Comparison of ENCODE assay signal across 8 cellular contexts in the genomic region with DNA sequence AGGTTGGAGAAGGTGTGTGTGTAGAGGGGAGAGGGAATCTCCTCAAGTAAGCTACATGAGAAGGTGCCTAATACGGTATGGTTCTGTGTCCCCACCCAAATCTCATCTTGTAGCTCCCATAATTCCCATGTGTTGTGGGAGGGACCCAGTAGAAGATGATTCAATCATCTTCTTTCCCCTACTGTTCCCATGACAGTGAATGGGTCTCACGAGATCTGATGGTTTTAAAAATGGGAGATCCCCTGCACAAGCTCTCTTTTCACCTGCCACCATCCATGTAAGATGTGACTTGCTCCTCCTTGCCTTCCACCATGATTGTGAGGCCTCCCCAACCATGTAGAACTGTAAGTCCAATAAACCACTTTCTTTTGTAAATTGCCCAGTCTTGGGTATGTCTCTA.
A peak's percentile ranks its signal among the peaks of the same experiment; 100 is the strongest.
DNase-seq lines count a peak whose midpoint lies in the region; ATAC-seq, FAIRE-seq and TF ChIP-seq lines count a peak whose summit lies in the region.
"Not testable (repeated sequence)": the region's sequence is repeated elsewhere in the genome, so short reads cannot be mapped to it uniquely, and the experiment has no call there.

No MANE protein-coding gene starts in this region.

- DNase-seq in Calu3; PC-3; astrocyte (ENCODE audit: low read depth); breast epithelium (ENCODE audit: low spot score in 2 of 2); epithelial cell of prostate (ENCODE audit: low read depth, low spot score); left ventricle myocardium inferior; osteocyte (ENCODE audit: extremely low spot score, unreplicated experiment); urothelium cell line (ENCODE audit: low spot score): not testable (repeated sequence)

- POLR2A ChIA-PET in PC-3 (lab: Charles Lee; ENCODE audit: unreplicated experiment): not testable (repeated sequence)

- not testable (repeated sequence) for TF ChIP-seq CTCF in Calu3 (IDR thresholded peaks at IDR 0.05; ENCODE audit: unreplicated experiment); PC-3 (conservative IDR thresholded peaks at IDR 0.05; ENCODE audit: low read depth, low read length); astrocyte (IDR thresholded peaks at IDR 0.05; ENCODE audit: insufficient read depth, low read depth, low read length); breast epithelium (IDR thresholded peaks at IDR 0.05); left ventricle myocardium inferior (IDR thresholded peaks at IDR 0.05; ENCODE audit: borderline replicate concordance); osteocyte (IDR thresholded peaks at IDR 0.05)

- H3K9ac ChIP-seq in PC-3 (ENCODE audit: low read length): peak overlapping the region; percentile 26; the same call in 1 of the 2 replicates
- H3K9ac ChIP-seq in astrocyte (ENCODE audit: low read length): not testable (repeated sequence)

- H4K20me1 ChIP-seq in PC-3 (ENCODE audit: low read length); astrocyte (ENCODE audit: insufficient read depth, low read length): not testable (repeated sequence)

- not testable (repeated sequence) for H2AFZ ChIP-seq in PC-3 (ENCODE audit: low read length)
- H2AFZ ChIP-seq in astrocyte (ENCODE audit: low read depth, low read length): peak overlapping the region; percentile 24

- not testable (repeated sequence) for H3K27me3 ChIP-seq in PC-3 (ENCODE audit: low read length); astrocyte (ENCODE audit: insufficient read depth, low read length); breast epithelium; left ventricle myocardium inferior (ENCODE audit: low read depth)

- not testable (repeated sequence) for H3K36me3 Mint-ChIP-seq in Calu3 (ENCODE audit: insufficient read depth, unreplicated experiment); astrocyte (ENCODE audit: low read depth, unreplicated experiment); osteocyte (ENCODE audit: unreplicated experiment)

- not testable (repeated sequence) for H3F3A ChIP-seq in PC-3 (ENCODE audit: low read length, unreplicated experiment)

- H3K27ac ChIP-seq in PC-3 (ENCODE audit: low read length) (peak overlapping the region; percentile 100), astrocyte (ENCODE audit: low read depth, low read length) (peak overlapping the region; percentile 28), breast epithelium (peak overlapping the region; percentile 62 to 64), epithelial cell of prostate (peak overlapping the region; percentile 94), left ventricle myocardium inferior (replicated peaks) (peak overlapping the region; percentile 45)

- H3K4me1 ChIP-seq in PC-3 (ENCODE audit: insufficient read depth, low read length) (peaks cover 39% of the 10 kb centered on the region), astrocyte (ENCODE audit: insufficient read depth, low read length) (peaks cover 28% of the 10 kb centered on the region), left ventricle myocardium inferior (peaks cover 19% of the 10 kb centered on the region)
- H3K4me1 ChIP-seq in breast epithelium: not testable (repeated sequence)

- intact Hi-C loops in Calu3 (cut with micrococcal nuclease; ENCODE audit: unreplicated experiment): loop anchor here (5.0 to 10.0 kb wide), 2 partner anchors 161 to 319 kb away; no protein-coding TSS in a partner anchor
- intact Hi-C loops in PC-3 (cut with micrococcal nuclease): loop anchor here (5.0 kb wide), 1 partner anchor 76 kb away; no protein-coding TSS in a partner anchor
- intact Hi-C loops in breast epithelium (cut with DNase I; ENCODE audit: low total_unique reads); left ventricle myocardium inferior (cut with micrococcal nuclease): not testable (repeated sequence)

- H3K4me2 ChIP-seq in PC-3 (ENCODE audit: low read length): peak overlapping the region; percentile 74
- peak overlapping the region; percentile 52 for H3K4me2 ChIP-seq in astrocyte (ENCODE audit: low read length)

- not testable (repeated sequence) for H3K9me2 ChIP-seq in PC-3 (replicated peaks; ENCODE audit: low read length)

- H3K9me3 ChIP-seq in PC-3 (ENCODE audit: low read length); astrocyte (ENCODE audit: insufficient read depth, low read depth, low read length); breast epithelium; left ventricle myocardium inferior (replicated peaks): not testable (repeated sequence)

- H3K36me3 ChIP-seq in PC-3 (ENCODE audit: low read depth, low read length); astrocyte (ENCODE audit: insufficient read depth, low read length); breast epithelium; left ventricle myocardium inferior: not testable (repeated sequence)

- H3K4me3 ChIP-seq in PC-3 (ENCODE audit: low read length) (0 out of 2 replicates have a peak overlapping the region, but pooled peaks have one; percentile 49), astrocyte (ENCODE audit: insufficient read depth, low read depth, low read length) (peak overlapping the region; percentile 3)
- H3K4me3 ChIP-seq in breast epithelium, left ventricle myocardium inferior: not testable (repeated sequence)

- H3K4me3 Mint-ChIP-seq in Calu3 (ENCODE audit: low read depth, unreplicated experiment): peak overlapping the region; percentile 21
- H3K4me3 Mint-ChIP-seq in astrocyte (ENCODE audit: unreplicated experiment); osteocyte (ENCODE audit: unreplicated experiment): not testable (repeated sequence)

- CTCF ChIA-PET in Calu3 (lab: Charles Lee); PC-3 (lab: Charles Lee): not testable (repeated sequence)

- peaks cover 18% of the 10 kb centered on the region for H3K4me1 Mint-ChIP-seq in Calu3 (ENCODE audit: low read depth, unreplicated experiment)
- peaks cover 28% of the 10 kb centered on the region for H3K4me1 Mint-ChIP-seq in astrocyte (ENCODE audit: low read depth, unreplicated experiment)
- H3K4me1 Mint-ChIP-seq in osteocyte (ENCODE audit: unreplicated experiment): not testable (repeated sequence)

- not testable (repeated sequence) for TF ChIP-seq POLR2A in breast epithelium (IDR thresholded peaks at IDR 0.05)

- not testable (repeated sequence) for FAIRE-seq in astrocyte (lab: Jason Lieb, UNC)
- FAIRE-seq in urothelium cell line (lab: Jason Lieb, UNC): peak; percentile 5

- not testable (repeated sequence) for H3K9me3 Mint-ChIP-seq in Calu3 (ENCODE audit: low read depth, unreplicated experiment); astrocyte (ENCODE audit: unreplicated experiment); osteocyte (ENCODE audit: unreplicated experiment)

- not testable (repeated sequence) for H3K27me3 Mint-ChIP-seq in Calu3 (ENCODE audit: unreplicated experiment); astrocyte (ENCODE audit: low read depth, unreplicated experiment); osteocyte (ENCODE audit: unreplicated experiment)

- H3K79me2 ChIP-seq in PC-3 (ENCODE audit: low read length); astrocyte (ENCODE audit: insufficient read depth, low read length): not testable (repeated sequence)

- not testable (repeated sequence) for BruUV-seq in Calu3 (replicated peaks; lab: Mats Ljungman, UMichigan); PC-3 (replicated peaks; lab: Mats Ljungman, UMichigan)

- H3K27ac Mint-ChIP-seq in Calu3 (ENCODE audit: unreplicated experiment): peak overlapping the region; percentile 79
- H3K27ac Mint-ChIP-seq in astrocyte (ENCODE audit: unreplicated experiment): not testable (repeated sequence)
- peak overlapping the region; percentile 32 for H3K27ac Mint-ChIP-seq in osteocyte (ENCODE audit: unreplicated experiment)

- not testable (repeated sequence) for ATAC-seq in PC-3

Comparison
In these comparisons a context has a peak if more than half of its experiments do, and no peak if none do; other contexts are left out.
1. H3K27ac ChIP-seq: peak in every context shown above with its lines; median percentile 100 in PC-3; 94 in epithelial cell of prostate; 63 in breast epithelium; 45 in left ventricle myocardium inferior; 28 in astrocyte.